11 cellular contexts compared by ENCODE assay signal in the genomic region with DNA sequence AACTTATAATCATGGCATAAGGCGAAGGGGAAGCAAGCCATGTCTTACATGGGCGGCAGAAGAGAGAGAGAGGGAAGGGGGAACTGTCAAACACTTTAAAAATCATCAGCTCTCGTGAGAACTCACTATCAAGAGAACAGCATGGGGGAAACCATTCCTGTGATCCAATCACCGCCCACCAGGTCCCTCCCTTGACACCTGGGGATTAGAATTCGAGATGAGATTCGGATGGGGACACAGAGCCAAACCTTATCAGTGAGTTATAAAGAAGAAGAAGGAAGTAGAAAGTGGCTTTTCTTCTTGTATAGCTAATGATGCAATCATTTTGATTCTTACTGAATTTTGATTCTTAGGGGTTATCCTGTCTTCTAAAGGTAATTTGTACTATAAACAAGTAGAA. TPM values are rescaled to one million over a fixed set of nuclear protein-coding genes. Genes with fewer than 3 reads are reported as not detected.
A peak's percentile ranks its signal among the peaks of the same experiment; 100 is the strongest.
DNase-seq lines count a peak whose midpoint lies in the region; TF ChIP-seq lines count a peak whose summit lies in the region.
"Had no signal": no experiment of that assay in that cellular context is flagged by ENCODE, and none has a peak within 500 bp of the region (broad histone marks: within the 10 kb centered on the region; RNA-seq: fewer than 3 reads in every experiment).

No MANE protein-coding gene starts in this region.

- peak overlapping the region; percentile 41 for H3K9ac ChIP-seq in SK-N-MC (ENCODE audit: insufficient read length)

- DNase-seq in A673 (ENCODE audit: low spot score) (peak; percentile 4), SK-N-MC (ENCODE audit: low read depth, low spot score) (no peak), SHP77 (lab: John Stamatoyannopoulos, UW) (no peak), NCI-H1436 (lab: John Stamatoyannopoulos, UW) (no peak), vagina (ENCODE audit: extremely low spot score in 2 of 2) (no peak), sigmoid colon (no peak)
- DNase-seq: COR-L47, gastrocnemius medialis, NCI-H2029 had no signal

- TF ChIP-seq CTCF in A673 (conservative IDR thresholded peaks at IDR 0.05; ENCODE audit: low read depth, low read length) (no peak), DOHH2 (IDR thresholded peaks at IDR 0.05; ENCODE audit: low read depth, low read length, poor library complexity, severe bottlenecking) (no peak), vagina (IDR thresholded peaks at IDR 0.05) (no peak), sigmoid colon (IDR thresholded peaks at IDR 0.05) (no peak)

- intact Hi-C loops in A673 (cut with micrococcal nuclease; ENCODE audit: unreplicated experiment) (no loop called here), vagina (cut with DNase I) (no loop called here), sigmoid colon (cut with DNase I) (no loop called here)
- intact Hi-C loops in dendritic cell treated with granulocyte-macrophage colony-stimulating factor and Interleukin-4, amounts not matched to agents 40 ng/mL and 50 ng/mL, for 4 days (cut with micrococcal nuclease), result no loop called here

- H3K36me3 Mint-ChIP-seq in dendritic cell treated with granulocyte-macrophage colony-stimulating factor and Interleukin-4, amounts not matched to agents 40 ng/mL and 50 ng/mL, for 4 days (ENCODE audit: low read depth), result peaks cover 87% of the 10 kb centered on the region

- peaks cover 19% of the 10 kb centered on the region for H3K79me2 ChIP-seq in DOHH2 (ENCODE audit: control insufficient read depth, low read length)

- TF ChIP-seq POLR2A in vagina (IDR thresholded peaks at IDR 0.05) (no peak), sigmoid colon (IDR thresholded peaks at IDR 0.05) (no peak)

- BruUV-seq in A673 (replicated peaks; lab: Mats Ljungman, UMichigan), result no TSS peak

- POLR2A ChIA-PET in A673 (lab: Charles Lee; ENCODE audit: low non-redundant PET), result no interaction called here

- no peak overlapping the region for H3K4me3 Mint-ChIP-seq in dendritic cell treated with granulocyte-macrophage colony-stimulating factor and Interleukin-4, amounts not matched to agents 40 ng/mL and 50 ng/mL, for 4 days

- peaks cover 11% of the 10 kb centered on the region for H3K4me1 Mint-ChIP-seq in dendritic cell treated with granulocyte-macrophage colony-stimulating factor and Interleukin-4, amounts not matched to agents 40 ng/mL and 50 ng/mL, for 4 days (ENCODE audit: low read depth)

- H3K9me3 ChIP-seq in A673 (ENCODE audit: low read depth, low read length, poor library complexity, severe bottlenecking) (no peaks in the 10 kb centered on the region), DOHH2 (ENCODE audit: control insufficient read depth, insufficient read depth, low read length) (no peaks in the 10 kb centered on the region), SK-N-MC (ENCODE audit: low read depth, low read length) (no peaks in the 10 kb centered on the region), vagina (no peaks in the 10 kb centered on the region), sigmoid colon (no peaks in the 10 kb centered on the region)
- H3K9me3 ChIP-seq: gastrocnemius medialis had no signal

- no peaks in the 10 kb centered on the region for H3K9me3 Mint-ChIP-seq in dendritic cell treated with granulocyte-macrophage colony-stimulating factor and Interleukin-4, amounts not matched to agents 40 ng/mL and 50 ng/mL, for 4 days

- peaks cover 72% of the 10 kb centered on the region for H3K36me3 ChIP-seq in A673 (ENCODE audit: insufficient read depth, low read length, poor library complexity, severe bottlenecking)
- peaks cover 94% of the 10 kb centered on the region for H3K36me3 ChIP-seq in DOHH2 (ENCODE audit: control insufficient read depth, low read length)
- H3K36me3 ChIP-seq in SK-N-MC (ENCODE audit: insufficient read depth, low read length), result peaks cover 82% of the 10 kb centered on the region
- H3K36me3 ChIP-seq in vagina, result peaks cover 0 to 45% of the 10 kb centered on the region in 2 donors
- peaks cover 15 to 87% (median 19%) of the 10 kb centered on the region in 4 donors for H3K36me3 ChIP-seq in sigmoid colon

- H3K27ac ChIP-seq in A673 (ENCODE audit: low read depth, low read length, poor library complexity, severe bottlenecking) (peak overlapping the region; percentile 61), DOHH2 (ENCODE audit: low read depth, low read length) (peak overlapping the region; percentile 0; the same call in 1 of the 2 replicates), SK-N-MC (peak overlapping the region; percentile 76), vagina (no peak overlapping the region), sigmoid colon (no peak overlapping the region)
- H3K27ac ChIP-seq: gastrocnemius medialis had no signal

- no peaks in the 10 kb centered on the region for H3K9me2 ChIP-seq in DOHH2 (replicated peaks; ENCODE audit: control insufficient read depth, low read length)

- peak overlapping the region; percentile 70 for H3K27ac Mint-ChIP-seq in dendritic cell treated with granulocyte-macrophage colony-stimulating factor and Interleukin-4, amounts not matched to agents 40 ng/mL and 50 ng/mL, for 4 days

- no peak overlapping the region for H3K4me2 ChIP-seq in DOHH2 (ENCODE audit: low read length)

- no peak for TF ChIP-seq EP300 in sigmoid colon (IDR thresholded peaks at IDR 0.05)

- H3K27me3 ChIP-seq in A673 (replicated peaks; ENCODE audit: insufficient read depth, low read depth, low read length, poor library complexity), result no peaks in the 10 kb centered on the region
- no peaks in the 10 kb centered on the region for H3K27me3 ChIP-seq in DOHH2 (ENCODE audit: control insufficient read depth, low read length)
- no peaks in the 10 kb centered on the region for H3K27me3 ChIP-seq in vagina
- no peaks in the 10 kb centered on the region for H3K27me3 ChIP-seq in sigmoid colon
- H3K27me3 ChIP-seq: gastrocnemius medialis had no signal

- CTCF ChIA-PET in A673 (lab: Charles Lee), result no interaction called here

- no peaks in the 10 kb centered on the region for H4K20me1 ChIP-seq in DOHH2 (ENCODE audit: control insufficient read depth, insufficient read depth, low read depth, low read length)

- H3K4me1 ChIP-seq in A673 (ENCODE audit: insufficient read depth, low read length, poor library complexity, severe bottlenecking), result peaks cover 11% of the 10 kb centered on the region
- H3K4me1 ChIP-seq in DOHH2 (ENCODE audit: control insufficient read depth, low read length), result peaks cover 5% of the 10 kb centered on the region; the same call in 1 of the 2 replicates
- H3K4me1 ChIP-seq in vagina, result no peaks in the 10 kb centered on the region
- H3K4me1 ChIP-seq in sigmoid colon, result no peaks in the 10 kb centered on the region
- H3K4me1 ChIP-seq: gastrocnemius medialis had no signal

- peaks cover 18% of the 10 kb centered on the region for H3F3A ChIP-seq in DOHH2 (ENCODE audit: control insufficient read depth, insufficient read depth)

- H3K4me3 ChIP-seq in A673 (ENCODE audit: low read depth, low read length, poor library complexity, severe bottlenecking) (no peak overlapping the region), DOHH2 (ENCODE audit: low read length) (no peak overlapping the region), SK-N-MC (no peak overlapping the region), vagina (no peak overlapping the region), sigmoid colon (no peak overlapping the region)
- H3K4me3 ChIP-seq: gastrocnemius medialis had no signal

- no peaks in the 10 kb centered on the region for H3K27me3 Mint-ChIP-seq in dendritic cell treated with granulocyte-macrophage colony-stimulating factor and Interleukin-4, amounts not matched to agents 40 ng/mL and 50 ng/mL, for 4 days

- WGBS in sigmoid colon, 2 donors, result 75 to 89% methylated on average over 6 of the region's 6 CpGs

RNA-seq across cellular contexts. Expression of gene SMCHD1, which starts 51.4 kb away (rescaled TPM):
- 74.0 and 80.9 TPM in 2 replicates for total RNA-seq in A673 (2021)
- 62.4 TPM for total RNA-seq in vagina
- total RNA-seq in sigmoid colon, result 100 to 1,000 TPM in 1 of 4 donors, 10 to 100 TPM in 3; 69.9 to 101 (median 82.4) TPM
- polyA plus RNA-seq in sigmoid colon, result 10 to 100 TPM; 14.8 to 24.9 (median 21.0) TPM

Comparison
In these comparisons a context has a peak if more than half of its experiments do, and no peak if none do; other contexts are left out.
1. H3K27ac ChIP-seq: peak in A673 (single experiment), DOHH2 (single experiment) and SK-N-MC (single experiment); none in vagina (single experiment) and sigmoid colon (0 of 4).